In the genomic region with DNA sequence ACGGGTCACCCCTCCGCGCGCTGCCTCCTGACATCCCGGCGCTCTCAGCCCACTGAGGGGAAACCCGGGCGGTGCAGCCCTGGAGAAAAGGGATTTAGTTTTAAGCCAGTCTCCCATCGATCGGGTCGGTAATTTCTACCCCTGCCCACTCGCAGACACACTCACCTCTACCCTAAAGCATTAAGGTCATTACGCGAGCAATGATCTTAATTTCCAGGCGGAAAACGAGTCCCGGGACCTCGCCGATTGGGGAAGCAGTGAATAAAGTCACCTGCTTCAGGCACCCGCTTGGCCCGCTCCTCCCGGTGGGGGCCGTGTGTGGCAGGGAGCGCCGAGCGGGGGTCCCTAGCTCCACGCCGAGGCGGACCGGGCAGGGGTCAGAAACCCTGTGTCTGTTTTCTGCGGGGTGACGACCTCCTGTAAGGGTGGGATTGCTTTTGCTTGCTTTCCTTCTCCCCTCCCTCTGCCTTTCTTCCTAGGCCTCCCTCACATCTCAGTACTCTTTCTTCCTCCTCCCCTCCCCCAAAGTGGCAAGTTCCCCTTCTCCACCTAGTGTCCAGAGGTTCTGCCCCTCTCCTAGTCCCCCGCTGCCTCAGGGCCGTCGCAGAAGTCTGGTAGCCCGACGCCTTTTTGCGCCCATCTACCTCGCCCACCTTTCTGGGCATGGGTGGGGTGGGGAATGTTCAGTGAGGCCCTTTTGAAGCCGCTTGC, we compare ENCODE assay signal across 8 cellular contexts.
A peak's percentile ranks its signal among the peaks of the same experiment; 100 is the strongest.
DNase-seq lines count a peak whose midpoint lies in the region; ATAC-seq and TF ChIP-seq lines count a peak whose summit lies in the region.

No MANE protein-coding gene starts in this region.

- H3K4me1 Mint-ChIP-seq in activated naive CD8-positive, alpha-beta T cell treated with anti-CD3 and anti-CD28 coated beads, Interleukin-2, amount 10 ng/mL, durations not matched to agents 7 days and 5 days: peaks cover 5% of the 10 kb centered on the region
- H3K4me1 Mint-ChIP-seq in activated naive CD8-positive, alpha-beta T cell treated with anti-CD3 and anti-CD28 coated beads for 36 hours: peaks cover 12% of the 10 kb centered on the region
- H3K4me1 Mint-ChIP-seq in endothelial cell (ENCODE audit: unreplicated experiment): peaks cover 17% of the 10 kb centered on the region

- H3K9me3 ChIP-seq in muscle layer of colon (ENCODE audit: low read length): no peaks in the 10 kb centered on the region

- peaks cover 17% of the 10 kb centered on the region for H3K4me1 ChIP-seq in muscle layer of colon (ENCODE audit: insufficient read depth, low read length)
- H3K4me1 ChIP-seq in urinary bladder (ENCODE audit: insufficient read depth): no peaks in the 10 kb centered on the region

- H3K27ac ChIP-seq in muscle layer of colon (ENCODE audit: low read depth, low read length) (peak overlapping the region; percentile 96), urinary bladder (ENCODE audit: low read depth) (peak overlapping the region; percentile 91)

- H3K27me3 ChIP-seq in muscle layer of colon (ENCODE audit: control insufficient read depth in 1 of 2, insufficient read depth in 2 of 2, low read length in 2 of 2): peaks cover 0 to 12% of the 10 kb centered on the region in 2 donors

- no peaks in the 10 kb centered on the region for H3K36me3 ChIP-seq in muscle layer of colon (ENCODE audit: insufficient read depth, low read length)
- no peaks in the 10 kb centered on the region for H3K36me3 ChIP-seq in urinary bladder (ENCODE audit: insufficient read depth)

- H3K9ac ChIP-seq in muscle layer of colon (ENCODE audit: low read length): peak overlapping the region; percentile 96

- ATAC-seq in activated naive CD8-positive, alpha-beta T cell treated with anti-CD3 and anti-CD28 coated beads, Interleukin-2, amount 10 ng/mL, durations not matched to agents 7 days and 5 days (ENCODE audit: low read depth): no peak
- no peak for ATAC-seq in GM21381 (IDR thresholded peaks at IDR 0.05; ENCODE audit: unreplicated experiment)

- H3K27me3 Mint-ChIP-seq in activated naive CD8-positive, alpha-beta T cell treated with anti-CD3 and anti-CD28 coated beads, Interleukin-2, amount 10 ng/mL, durations not matched to agents 7 days and 5 days: peaks cover 67% of the 10 kb centered on the region
- peaks cover 69% of the 10 kb centered on the region for H3K27me3 Mint-ChIP-seq in activated naive CD8-positive, alpha-beta T cell treated with anti-CD3 and anti-CD28 coated beads for 36 hours
- peaks cover 25% of the 10 kb centered on the region for H3K27me3 Mint-ChIP-seq in endothelial cell (ENCODE audit: unreplicated experiment)

- H3K9me3 Mint-ChIP-seq in activated naive CD8-positive, alpha-beta T cell treated with anti-CD3 and anti-CD28 coated beads, Interleukin-2, amount 10 ng/mL, durations not matched to agents 7 days and 5 days: no peaks in the 10 kb centered on the region
- no peaks in the 10 kb centered on the region for H3K9me3 Mint-ChIP-seq in activated naive CD8-positive, alpha-beta T cell treated with anti-CD3 and anti-CD28 coated beads for 36 hours
- no peaks in the 10 kb centered on the region for H3K9me3 Mint-ChIP-seq in endothelial cell (ENCODE audit: unreplicated experiment)

- no peaks in the 10 kb centered on the region for H3K36me3 Mint-ChIP-seq in activated naive CD8-positive, alpha-beta T cell treated with anti-CD3 and anti-CD28 coated beads, Interleukin-2, amount 10 ng/mL, durations not matched to agents 7 days and 5 days
- no peaks in the 10 kb centered on the region for H3K36me3 Mint-ChIP-seq in activated naive CD8-positive, alpha-beta T cell treated with anti-CD3 and anti-CD28 coated beads for 36 hours
- no peaks in the 10 kb centered on the region for H3K36me3 Mint-ChIP-seq in endothelial cell (ENCODE audit: low read depth, unreplicated experiment)

- H3K27ac Mint-ChIP-seq in activated naive CD8-positive, alpha-beta T cell treated with anti-CD3 and anti-CD28 coated beads, Interleukin-2, amount 10 ng/mL, durations not matched to agents 7 days and 5 days: no peak overlapping the region
- no peak overlapping the region for H3K27ac Mint-ChIP-seq in activated naive CD8-positive, alpha-beta T cell treated with anti-CD3 and anti-CD28 coated beads for 36 hours
- H3K27ac Mint-ChIP-seq in endothelial cell (ENCODE audit: unreplicated experiment): no peak overlapping the region

- peak; percentile 25 for DNase-seq in activated naive CD8-positive, alpha-beta T cell treated with anti-CD3 and anti-CD28 coated beads, Interleukin-2, amount 10 ng/mL, durations not matched to agents 7 days and 5 days
- no peak for DNase-seq in activated naive CD8-positive, alpha-beta T cell treated with anti-CD3 and anti-CD28 coated beads for 36 hours
- peak; percentile 20 for DNase-seq in endothelial cell (ENCODE audit: low spot score)
- no peak for DNase-seq in activated T-cell treated with anti-CD3 and anti-CD28 coated beads, Interleukin-2, amount 50 U/mL, for 1 hour
- DNase-seq in H4 (ENCODE audit: low spot score): no peak

- H3K4me3 ChIP-seq in muscle layer of colon (ENCODE audit: low read depth in 1 of 2, low read length in 2 of 2): peak overlapping the region; percentile 38 to 81
- peak overlapping the region; percentile 60 for H3K4me3 ChIP-seq in urinary bladder (ENCODE audit: low read depth, low read length)

- POLR2A ChIA-PET in activated naive CD8-positive, alpha-beta T cell treated with anti-CD3 and anti-CD28 coated beads, Interleukin-2, amount 10 ng/mL, durations not matched to agents 7 days and 5 days (lab: Charles Lee): no interaction called here

- H3K4me3 Mint-ChIP-seq in activated naive CD8-positive, alpha-beta T cell treated with anti-CD3 and anti-CD28 coated beads, Interleukin-2, amount 10 ng/mL, durations not matched to agents 7 days and 5 days: no peak overlapping the region
- no peak overlapping the region for H3K4me3 Mint-ChIP-seq in activated naive CD8-positive, alpha-beta T cell treated with anti-CD3 and anti-CD28 coated beads for 36 hours
- peak overlapping the region; percentile 79 for H3K4me3 Mint-ChIP-seq in endothelial cell (ENCODE audit: unreplicated experiment)

- WGBS in urinary bladder: 4% methylated on average over 40 of the region's 40 CpGs

- no peak for TF ChIP-seq CTCF in endothelial cell (IDR thresholded peaks at IDR 0.05; ENCODE audit: unreplicated experiment)

Comparison
In these comparisons a context has a peak if more than half of its experiments do, and no peak if none do; other contexts are left out.
1. DNase-seq: peak in activated naive CD8-positive, alpha-beta T cell treated with anti-CD3 and anti-CD28 coated beads, Interleukin-2, amount 10 ng/mL, durations not matched to agents 7 days and 5 days (single experiment) and endothelial cell (single experiment); none in activated naive CD8-positive, alpha-beta T cell treated with anti-CD3 and anti-CD28 coated beads for 36 hours (single experiment), activated T-cell treated with anti-CD3 and anti-CD28 coated beads, Interleukin-2, amount 50 U/mL, for 1 hour (single experiment) and H4 (single experiment).